Comparison of ENCODE assay signal across 8 cellular contexts in genomic region chrX:101407748-101408529, GRCh38. TPM values are rescaled to one million over a fixed set of nuclear protein-coding genes. Genes with fewer than 3 reads are reported as not detected.
DNase-seq lines count a peak whose midpoint lies in the region; ATAC-seq and TF ChIP-seq lines count a peak whose summit lies in the region.

Gene GLA (minus strand): TSS chrX:101407925. CDS start chrX:101407903, 22 bp downstream.
Gene HNRNPH2 (plus strand): TSS chrX:101408222. CDS start chrX:101411989, 3,767 bp downstream.

- H3K27ac ChIP-seq in rectal smooth muscle tissue (ENCODE audit: low read depth, low read length): peak within 1 kb of the TSS; percentile 94
- H3K27ac ChIP-seq in aorta (ENCODE audit: low read depth in 1 of 2, low read length in 2 of 2): peak within 1 kb of the TSS; percentile 71 to 96

- intact Hi-C loops in aorta (cut with DNase I): no loop called here

- H3K4me3 ChIP-seq in astrocyte of the cerebellum (ENCODE audit: low read depth, low read length) (peak within 1 kb of the TSS; percentile 74), rectal smooth muscle tissue (ENCODE audit: low read length) (peak within 1 kb of the TSS; percentile 71), aorta (ENCODE audit: low read length in 2 of 2) (peak within 1 kb of the TSS; percentile 54 to 95)

- H3K9ac ChIP-seq in rectal smooth muscle tissue (ENCODE audit: low read length): peak within 1 kb of the TSS; percentile 78

- in situ Hi-C loops in astrocyte of the cerebellum (cut with HindIII; ENCODE audit: low sequenced_read_pairs): no loop called here

- TF ChIP-seq POLR2A in GM18505 (IDR thresholded peaks at IDR 0.05; ENCODE audit: borderline replicate concordance, extremely low read depth, insufficient read depth, insufficient read length): peak; percentile 58

- peaks cover 3% of the 10 kb centered on the region for H3K36me3 ChIP-seq in rectal smooth muscle tissue (ENCODE audit: control insufficient read depth, insufficient read depth, low read length)
- H3K36me3 ChIP-seq in aorta (ENCODE audit: control insufficient read depth in 1 of 2, insufficient read depth in 2 of 2, low read length in 1 of 2): no peaks in the 10 kb centered on the region

- TF ChIP-seq CTCF in astrocyte of the cerebellum (IDR thresholded peaks at IDR 0.05; ENCODE audit: low read depth, low read length, missing control alignments): no peak

- H3K4me1 ChIP-seq in rectal smooth muscle tissue (ENCODE audit: control insufficient read depth, insufficient read depth, low read length): peaks cover 4% of the 10 kb centered on the region
- no peaks in the 10 kb centered on the region for H3K4me1 ChIP-seq in aorta (ENCODE audit: control insufficient read depth in 1 of 2, insufficient read depth in 2 of 2, low read length in 2 of 2)

- peak; percentile 93 for ATAC-seq in GM18505 (IDR thresholded peaks at IDR 0.05; ENCODE audit: unreplicated experiment)
- peak; percentile 90 for ATAC-seq in HG02981 (IDR thresholded peaks at IDR 0.05; ENCODE audit: unreplicated experiment)
- ATAC-seq in aorta (ENCODE audit: low FRiP score): peak; percentile 95

- 0 to 27% methylated on average over 44 to 47 of the region's 47 CpGs for WGBS in aorta, 2 donors

- no peaks in the 10 kb centered on the region for H3K9me3 ChIP-seq in aorta (ENCODE audit: control insufficient read depth, low read length)

- DNase-seq in NCI-H2029 treated with DMSO at 0.1 percent for 48 hours (lab: John Stamatoyannopoulos, UW): peak; percentile 84
- peak; percentile 73 for DNase-seq in T-helper 9 cell
- peak; percentile 97 for DNase-seq in astrocyte of the cerebellum (ENCODE audit: low read depth)
- peak; percentile 83 for DNase-seq in hepatic stellate cell (ENCODE audit: low spot score)
- DNase-seq in aorta: peak; percentile 91 to 93

- H3K27me3 ChIP-seq in rectal smooth muscle tissue (ENCODE audit: control insufficient read depth, insufficient read depth, low read length) (no peaks in the 10 kb centered on the region), aorta (ENCODE audit: control insufficient read depth in 1 of 2, insufficient read depth in 2 of 2, low read length in 1 of 2) (no peaks in the 10 kb centered on the region)

RNA-seq across cellular contexts. Expression of gene GLA, which starts in this region (rescaled TPM):
- total RNA-seq in aorta: 10 to 100 TPM; 23.7 to 26.0 TPM
- 10 to 100 TPM; 25.3 to 41.4 TPM for polyA plus RNA-seq in aorta

RNA-seq across cellular contexts. Expression of gene HNRNPH2, which starts in this region (rescaled TPM):
- total RNA-seq in aorta: 10 to 100 TPM; 52.9 to 53.1 TPM
- 10 to 100 TPM; 49.3 to 51.1 TPM for polyA plus RNA-seq in aorta

Comparison
In these comparisons a context has a peak if more than half of its experiments do, and no peak if none do; other contexts are left out.
1. Peak in every context shown above with its lines: DNase-seq, ATAC-seq, H3K4me3 ChIP-seq and H3K27ac ChIP-seq.